In the genomic region with DNA sequence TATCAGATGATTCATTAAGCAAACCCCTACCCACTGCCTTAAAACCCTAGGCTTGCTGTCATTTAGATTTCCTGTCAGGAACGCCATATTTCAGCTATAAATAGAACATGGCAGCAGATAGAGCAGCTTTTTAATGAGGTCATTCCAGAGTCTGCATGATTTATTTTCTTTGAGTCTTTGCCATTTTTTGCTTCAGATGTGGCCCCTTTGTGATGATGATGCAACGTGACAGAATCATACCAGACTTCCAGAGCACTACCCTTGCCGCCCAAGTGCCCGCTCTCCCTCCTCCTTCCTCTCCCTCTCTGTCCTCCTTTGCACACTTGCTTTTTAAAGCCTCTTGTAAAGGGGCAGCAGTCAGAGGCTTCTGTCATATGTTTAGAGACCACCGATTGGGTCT, we compare ENCODE assay signal across 17 cellular contexts. TPM values are rescaled to one million over a fixed set of nuclear protein-coding genes. Genes with fewer than 3 reads are reported as not detected.
DNase-seq lines count a peak whose midpoint lies in the region; ATAC-seq and TF ChIP-seq lines count a peak whose summit lies in the region.
"Had no signal": no experiment of that assay in that cellular context is flagged by ENCODE, and none has a peak within 500 bp of the region (broad histone marks: within the 10 kb centered on the region; RNA-seq: fewer than 3 reads in every experiment).

No MANE protein-coding gene starts in this region.

- H2AFZ ChIP-seq in neuron (ENCODE audit: low read depth, low read length) = peak overlapping the region; percentile 42

- TF ChIP-seq POLR2A in Peyer's patch (IDR thresholded peaks at IDR 0.05) = no peak

- H3K9me3 ChIP-seq in neuron (ENCODE audit: low read length) = no peaks in the 10 kb centered on the region
- no peaks in the 10 kb centered on the region for H3K9me3 ChIP-seq in Peyer's patch
- H3K9me3 ChIP-seq: mucosa of descending colon had no signal

- no peak for ATAC-seq in GM19452 (IDR thresholded peaks at IDR 0.05; ENCODE audit: unreplicated experiment)
- no peak for ATAC-seq in GM19455 (IDR thresholded peaks at IDR 0.05; ENCODE audit: unreplicated experiment)
- no peak for ATAC-seq in GM18511 (IDR thresholded peaks at IDR 0.05; ENCODE audit: unreplicated experiment)
- ATAC-seq: activated naive CD8-positive, alpha-beta T cell treated with anti-CD3 and anti-CD28 coated beads, Interleukin-2, amount 50 U/mL, for 24 hours; foreskin keratinocyte; mucosa of descending colon; stimulated activated naive CD8-positive, alpha-beta T cell treated with anti-CD3 and anti-CD28 coated beads, Interleukin-15, Interleukin-2, amounts not matched to agents 100 U/mL and 50 U/mL, for 24 hours had no signal

- H3K4me3 ChIP-seq in neuron (ENCODE audit: low read length) = no peak overlapping the region
- H3K4me3 ChIP-seq in Peyer's patch = no peak overlapping the region
- H3K4me3 ChIP-seq: mucosa of descending colon had no signal

- H3K27me3 ChIP-seq in neuron (ENCODE audit: insufficient read depth, low read length) (no peaks in the 10 kb centered on the region), Peyer's patch (no peaks in the 10 kb centered on the region)

- H3K4me1 ChIP-seq in neuron (ENCODE audit: insufficient read depth, low read length) = peaks cover 13% of the 10 kb centered on the region
- no peaks in the 10 kb centered on the region for H3K4me1 ChIP-seq in Peyer's patch
- H3K4me1 ChIP-seq: foreskin keratinocyte had no signal

- DNase-seq in EL = peak; percentile 91
- DNase-seq in NCI-H446 treated with DMSO at 0.1 percent for 48 hours (lab: John Stamatoyannopoulos, UW) = peak; percentile 69
- DNase-seq in dermis blood vessel endothelial cell = peak; percentile 57
- no peak for DNase-seq in Peyer's patch
- DNase-seq: activated CD4-positive, alpha-beta T cell treated with anti-CD3 and anti-CD28 coated beads, Interleukin-2, amount 50 U/mL, for 4 hours; activated naive CD8-positive, alpha-beta T cell treated with anti-CD3 and anti-CD28 coated beads, Interleukin-2, amount 50 U/mL, for 24 hours; DMS79; foreskin keratinocyte; mucosa of descending colon; NCI-H1105; stimulated activated CD4-positive, alpha-beta T cell treated with anti-CD3 and anti-CD28 coated beads, Interleukin-15, amount 100 ng/mL, for 24 hours; stimulated activated naive CD8-positive, alpha-beta T cell treated with anti-CD3 and anti-CD28 coated beads, Interleukin-15, Interleukin-2, amounts not matched to agents 100 U/mL and 50 U/mL, for 24 hours had no signal

- H3K36me3 ChIP-seq in neuron (ENCODE audit: insufficient read depth, low read length) (no peaks in the 10 kb centered on the region), Peyer's patch (no peaks in the 10 kb centered on the region)

- TF ChIP-seq CTCF in Peyer's patch (IDR thresholded peaks at IDR 0.05) = no peak

- H3K27ac ChIP-seq in Peyer's patch = no peak overlapping the region
- H3K27ac ChIP-seq: foreskin keratinocyte had no signal

RNA-seq across cellular contexts. Expression of gene TRIM67, which starts 55.5 kb away (rescaled TPM):
- total RNA-seq in dermis blood vessel endothelial cell (not detected in 2 replicates), Peyer's patch (under 1 TPM in 1 of 4 donors, not detected in 3; 0.13 TPM)
- total RNA-seq: foreskin keratinocyte, H1 had no signal

Comparison
In these comparisons a context has a peak if more than half of its experiments do, and no peak if none do; other contexts are left out.
1. DNase-seq: peak in EL (single experiment), NCI-H446 treated with DMSO at 0.1 percent for 48 hours (single experiment) and dermis blood vessel endothelial cell (single experiment); none in Peyer's patch (0 of 3).